ENCODE assay signal across 8 cellular contexts in genomic region chr1:206557636-206558473, GRCh38. TPM values are rescaled to one million over a fixed set of nuclear protein-coding genes. Genes with fewer than 3 reads are reported as not detected.
DNase-seq lines count a peak whose midpoint lies in the region; ATAC-seq and TF ChIP-seq lines count a peak whose summit lies in the region.

No MANE protein-coding gene starts in this region.

- H3K27me3 Mint-ChIP-seq in MCF 10A (ENCODE audit: insufficient read depth, unreplicated experiment) = no peaks in the 10 kb centered on the region

- peak; percentile 17 to 43 for DNase-seq in NCI-H2081 (lab: John Stamatoyannopoulos, UW)
- DNase-seq in NCI-H2081 treated with DMSO at 0.1 percent for 48 hours (lab: John Stamatoyannopoulos, UW) = no peak
- DNase-seq in NOMO-1 treated with dmso at 0.1 percent for 144 hours (lab: John Stamatoyannopoulos, UW; ENCODE audit: unreplicated experiment) = peak; percentile 52
- no peak for DNase-seq in MCF 10A (ENCODE audit: unreplicated experiment)
- peak; percentile 25 for DNase-seq in mesenchymal stem cell
- DNase-seq in upper lobe of right lung = no peak
- DNase-seq in NCI-H1694 (lab: John Stamatoyannopoulos, UW) = no peak

- H3K9ac ChIP-seq in mesenchymal stem cell (ENCODE audit: low read length) = peak overlapping the region; percentile 52

- TF ChIP-seq CTCF in MCF 10A (IDR thresholded peaks at IDR 0.05; ENCODE audit: unreplicated experiment) (no peak), upper lobe of right lung (IDR thresholded peaks at IDR 0.05) (no peak)

- peak overlapping the region; percentile 68 for H3K4me3 Mint-ChIP-seq in MCF 10A (ENCODE audit: unreplicated experiment)

- no peaks in the 10 kb centered on the region for H3K9me3 Mint-ChIP-seq in MCF 10A (ENCODE audit: unreplicated experiment)

- H3K4me3 ChIP-seq in mesenchymal stem cell (ENCODE audit: insufficient read depth in 1 of 2, low read depth in 1 of 2, low read length in 2 of 2) = peak overlapping the region; percentile 52 to 73
- peak overlapping the region; percentile 63 for H3K4me3 ChIP-seq in upper lobe of right lung

- H2AFZ ChIP-seq in mesenchymal stem cell (ENCODE audit: low read depth, low read length) = peak overlapping the region; percentile 79

- no peak overlapping the region for H4K91ac ChIP-seq in mesenchymal stem cell (ENCODE audit: low read length)

- BruUV-seq in MCF 10A (replicated peaks; lab: Mats Ljungman, UMichigan) = no TSS peak

- no peak overlapping the region for H2BK12ac ChIP-seq in mesenchymal stem cell (ENCODE audit: low read length in 2 of 2)

- H3K27me3 ChIP-seq in mesenchymal stem cell (ENCODE audit: control insufficient read depth in 1 of 2, insufficient read depth in 1 of 2, low read length in 2 of 2) (peaks cover 0 to 42% of the 10 kb centered on the region in 2 experiments), upper lobe of right lung (no peaks in the 10 kb centered on the region)

- H3K4me1 Mint-ChIP-seq in MCF 10A (ENCODE audit: insufficient read depth, unreplicated experiment) = no peaks in the 10 kb centered on the region

- no peak overlapping the region for H2BK120ac ChIP-seq in mesenchymal stem cell (ENCODE audit: low read depth, low read length)

- H2BK15ac ChIP-seq in mesenchymal stem cell (ENCODE audit: low read depth, poor library complexity, severe bottlenecking) = no peak overlapping the region

- H2BK5ac ChIP-seq in mesenchymal stem cell (ENCODE audit: low read depth, low read length, poor library complexity, severe bottlenecking) = no peak overlapping the region

- H3K9me3 ChIP-seq in mesenchymal stem cell (ENCODE audit: control insufficient read depth, low read length) (no peaks in the 10 kb centered on the region), upper lobe of right lung (no peaks in the 10 kb centered on the region)

- no peak overlapping the region for H3K27ac ChIP-seq in mesenchymal stem cell (ENCODE audit: low read length, poor library complexity, severe bottlenecking)
- H3K27ac ChIP-seq in upper lobe of right lung = peak overlapping the region; percentile 88

- no peaks in the 10 kb centered on the region for H3K36me3 ChIP-seq in mesenchymal stem cell (ENCODE audit: control insufficient read depth in 1 of 2, insufficient read depth in 2 of 2, low read depth in 1 of 2, low read length in 2 of 2)
- H3K36me3 ChIP-seq in upper lobe of right lung = no peaks in the 10 kb centered on the region

- H3K4me1 ChIP-seq in mesenchymal stem cell (ENCODE audit: control insufficient read depth, insufficient read depth, low read depth, low read length) = peaks cover 13% of the 10 kb centered on the region
- peaks cover 55% of the 10 kb centered on the region for H3K4me1 ChIP-seq in upper lobe of right lung

- ATAC-seq in upper lobe of right lung (peak; percentile 25), GM19397 (IDR thresholded peaks at IDR 0.05; ENCODE audit: unreplicated experiment) (no peak)

- 54% methylated on average over 14 of the region's 14 CpGs for WGBS in mesenchymal stem cell

- no peak overlapping the region for H3K18ac ChIP-seq in mesenchymal stem cell (ENCODE audit: low read depth in 1 of 2, low read length in 2 of 2)

- no peak overlapping the region for H3K4ac ChIP-seq in mesenchymal stem cell (ENCODE audit: low read depth in 1 of 2, low read length in 2 of 2)

- H3K14ac ChIP-seq in mesenchymal stem cell (ENCODE audit: low read length in 2 of 2) = no peak overlapping the region

- no peaks in the 10 kb centered on the region for H3K36me3 Mint-ChIP-seq in MCF 10A (ENCODE audit: insufficient read depth, unreplicated experiment)

- peak overlapping the region; percentile 99 for H3K4me2 ChIP-seq in mesenchymal stem cell (ENCODE audit: low read length, poor library complexity, severe bottlenecking)

- H3K23ac ChIP-seq in mesenchymal stem cell (ENCODE audit: low read length in 2 of 2) = no peak overlapping the region

- CTCF ChIA-PET in MCF 10A (lab: Yijun Ruan, JAX) = interaction anchor here (0.6 to 17.3 kb wide), 10 partner anchors 10 to 106 kb away, joined by 3 to 281 read pairs (median 4); no protein-coding TSS in a partner anchor

- no peak overlapping the region for H2AK5ac ChIP-seq in mesenchymal stem cell (ENCODE audit: low read length, severe bottlenecking)

- H4K8ac ChIP-seq in mesenchymal stem cell (ENCODE audit: low read length) = no peak overlapping the region

- intact Hi-C loops in MCF 10A (cut with micrococcal nuclease) (no loop called here), upper lobe of right lung (cut with DNase I) (no loop called here)

- POLR2A ChIA-PET in MCF 10A (lab: Yijun Ruan, JAX) = interaction anchor here (1.2 to 1.5 kb wide), 2 partner anchors 12 to 51 kb away, joined by 3 to 4 read pairs; partner anchors contain the start of gene RASSF5

- H3K27ac Mint-ChIP-seq in MCF 10A (ENCODE audit: low read depth, unreplicated experiment) = no peak overlapping the region

- H3K79me1 ChIP-seq in mesenchymal stem cell (replicated peaks; ENCODE audit: low read length, poor library complexity, severe bottlenecking) = no peaks in the 10 kb centered on the region

RNA-seq across cellular contexts. Expression of gene RASSF5, which starts 50.5 kb away (rescaled TPM):
- total RNA-seq in MCF 10A (2022) = 8.3 and 9.6 TPM in 2 replicates
- 0.93 TPM for polyA plus RNA-seq in mesenchymal stem cell (2013, experiment 1 of 2)
- polyA plus RNA-seq in mesenchymal stem cell (2013, experiment 2 of 2) = 1.2 TPM
- total RNA-seq in upper lobe of right lung = 37.6 TPM

RNA-seq across cellular contexts. Expression of gene EIF2D, which starts 54.4 kb away (rescaled TPM):
- total RNA-seq in MCF 10A (2022) = 110 and 116 TPM in 2 replicates
- polyA plus RNA-seq in mesenchymal stem cell (2013, experiment 1 of 2) = 35.2 TPM
- 37.7 TPM for polyA plus RNA-seq in mesenchymal stem cell (2013, experiment 2 of 2)
- 49.8 TPM for total RNA-seq in upper lobe of right lung

Comparison
In these comparisons a context has a peak if more than half of its experiments do, and no peak if none do; other contexts are left out.
1. DNase-seq: peak in NCI-H2081 (2 of 2), NOMO-1 treated with dmso at 0.1 percent for 144 hours (single experiment) and mesenchymal stem cell (single experiment); none in NCI-H2081 treated with DMSO at 0.1 percent for 48 hours (single experiment), MCF 10A (single experiment), upper lobe of right lung (single experiment) and NCI-H1694 (single experiment).